13 cellular contexts compared by ENCODE assay signal in the genomic region with DNA sequence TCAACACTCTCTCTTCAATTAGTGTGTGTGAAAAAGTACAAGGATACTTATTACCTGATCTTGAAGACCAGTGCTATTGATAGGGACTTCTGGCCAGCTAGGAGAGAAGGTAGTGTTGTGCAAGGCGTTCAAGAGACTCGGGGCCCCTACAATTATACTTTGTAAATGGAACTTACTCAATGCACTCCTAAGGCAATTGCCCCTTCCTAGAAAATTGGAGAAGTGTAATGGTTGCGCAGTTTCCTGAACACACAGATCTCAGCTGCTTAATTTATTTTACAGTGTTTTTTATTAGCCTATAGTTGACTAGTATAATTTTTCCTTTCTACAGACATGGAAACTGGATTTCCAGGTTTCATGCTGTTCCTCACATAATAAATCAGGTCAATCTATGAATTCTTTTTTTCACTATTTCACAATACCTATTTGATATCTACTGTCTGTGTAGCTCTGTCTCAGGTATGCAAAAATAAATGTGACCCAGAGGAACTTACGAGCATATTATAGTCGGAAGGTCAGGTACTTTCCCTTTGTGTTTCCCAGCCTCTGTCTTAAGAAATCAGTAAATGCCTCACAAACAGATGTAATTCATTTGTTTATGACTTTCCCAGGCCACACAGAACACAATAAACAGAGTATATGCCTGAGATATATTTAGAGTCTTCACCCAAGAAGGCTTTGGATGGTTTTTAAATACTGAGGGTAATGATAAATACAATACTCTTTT.
DNase-seq lines count a peak whose midpoint lies in the region; ATAC-seq, FAIRE-seq and TF ChIP-seq lines count a peak whose summit lies in the region.
"Had no signal": no experiment of that assay in that cellular context is flagged by ENCODE, and none has a peak within 500 bp of the region (broad histone marks: within the 10 kb centered on the region; RNA-seq: fewer than 3 reads in every experiment).

No MANE protein-coding gene starts in this region.

- TF ChIP-seq CTCF in NB4 (IDR thresholded peaks at IDR 0.05; ENCODE audit: low read depth, low read length) (no peak), esophagus squamous epithelium (IDR thresholded peaks at IDR 0.05) (no peak)

- peaks cover 0 to 49% (median 8%) of the 10 kb centered on the region in 3 donors for H3K4me1 ChIP-seq in esophagus squamous epithelium

- TF ChIP-seq POLR2A in NB4 (IDR thresholded peaks at IDR 0.05; ENCODE audit: extremely low read depth, insufficient read length) (no peak), esophagus squamous epithelium (IDR thresholded peaks at IDR 0.05) (no peak)

- H3K27me3 ChIP-seq in esophagus squamous epithelium, result no peaks in the 10 kb centered on the region
- H3K27me3 ChIP-seq: body of pancreas, SJSA1 had no signal

- intact Hi-C loops in esophagus squamous epithelium (cut with DNase I), result no loop called here

- no peak for FAIRE-seq in HTR-8/SVneo (lab: Jason Lieb, UNC)
- FAIRE-seq: endothelial cell of umbilical vein had no signal

- peaks cover 0 to 5% (median 0%) of the 10 kb centered on the region in 3 donors for H3K9me3 ChIP-seq in esophagus squamous epithelium
- H3K9me3 ChIP-seq: body of pancreas, SJSA1 had no signal

- WGBS in esophagus squamous epithelium, 2 donors, result 61 to 65% methylated on average over 5 of the region's 5 CpGs

- ATAC-seq in GM19351 (IDR thresholded peaks at IDR 0.05; ENCODE audit: unreplicated experiment), result peak; percentile 9
- ATAC-seq: body of pancreas; naive thymus-derived CD8-positive, alpha-beta T cell had no signal

- H3K36me3 ChIP-seq in esophagus squamous epithelium, result no peaks in the 10 kb centered on the region
- H3K36me3 ChIP-seq: SJSA1 had no signal

- peak overlapping the region in 3 of 4 donors; percentile 9 to 43 (median 42) for H3K27ac ChIP-seq in esophagus squamous epithelium
- H3K27ac ChIP-seq: SJSA1 had no signal

- DNase-seq in CD1c-positive myeloid dendritic cell (ENCODE audit: extremely low spot score), result peak; percentile 77
- peak; percentile 83 for DNase-seq in NB4 (ENCODE audit: low read depth)
- no peak for DNase-seq in esophagus squamous epithelium (lab: John Stamatoyannopoulos, UW)
- no peak for DNase-seq in HTR-8/SVneo (ENCODE audit: insufficient read length, low spot score)
- DNase-seq in OCI-M1 (lab: John Stamatoyannopoulos, UW), result no peak
- no peak for DNase-seq in stimulated activated CD4-positive, alpha-beta T cell treated with anti-CD3 and anti-CD28 coated beads, Interleukin-4, amount 100 ng/mL, for 4 hours
- no peak for DNase-seq in activated gamma-delta T cell (lab: John Stamatoyannopoulos, UW)
- DNase-seq: activated CD8-positive, alpha-beta memory T cell treated with anti-CD3 and anti-CD28 coated beads for 24 hours; naive thymus-derived CD8-positive, alpha-beta T cell had no signal

- H3K4me3 ChIP-seq in NB4 (ENCODE audit: low read depth, low read length), result no peak overlapping the region
- H3K4me3 ChIP-seq in esophagus squamous epithelium, result no peak overlapping the region
- H3K4me3 ChIP-seq: body of pancreas, SJSA1 had no signal

Comparison
In these comparisons a context has a peak if more than half of its experiments do, and no peak if none do; other contexts are left out.
1. DNase-seq: peak in CD1c-positive myeloid dendritic cell (single experiment) and NB4 (single experiment); none in esophagus squamous epithelium (single experiment), HTR-8/SVneo (single experiment), OCI-M1 (single experiment), stimulated activated CD4-positive, alpha-beta T cell treated with anti-CD3 and anti-CD28 coated beads, Interleukin-4, amount 100 ng/mL, for 4 hours (0 of 2) and activated gamma-delta T cell (single experiment).